8 cellular contexts compared by ENCODE assay signal in genomic region chr1:34866762-34867109, GRCh38. TPM values are rescaled to one million over a fixed set of nuclear protein-coding genes. Genes with fewer than 3 reads are reported as not detected.
DNase-seq lines count a peak whose midpoint lies in the region; ATAC-seq and TF ChIP-seq lines count a peak whose summit lies in the region.

No MANE protein-coding gene starts in this region.

- peak overlapping the region; percentile 74 for H3K4me2 ChIP-seq in HCT116 (ENCODE audit: low read length)

- POLR2A ChIA-PET in A673 (lab: Charles Lee; ENCODE audit: low non-redundant PET) (no interaction called here), HCT116 (lab: Charles Lee) (interaction anchor here (0.7 kb wide), 1 partner anchor 326 kb away, joined by 3 read pairs; the partner anchor contains the start of gene SFPQ)

- H3K9me3 ChIP-seq in A673 (ENCODE audit: low read depth, low read length, poor library complexity, severe bottlenecking) (no peaks in the 10 kb centered on the region), HCT116 (ENCODE audit: control insufficient read depth in 1 of 2, insufficient read depth in 1 of 2, low read depth in 1 of 2, low read length in 2 of 2) (no peaks in the 10 kb centered on the region), mucosa of stomach (ENCODE audit: control insufficient read depth, low read length) (no peaks in the 10 kb centered on the region)

- intact Hi-C loops in A673 (cut with micrococcal nuclease; ENCODE audit: unreplicated experiment) (no loop called here), HCT116 (cut with micrococcal nuclease) (loop anchor here (1.0 kb wide), 1 partner anchor 80 kb away; no protein-coding TSS in a partner anchor)

- RAD21 ChIA-PET in HCT116 (lab: Charles Lee; ENCODE audit: low non-redundant PET in 1 of 2, low total read pairs in 2 of 2, uncharacterized antibody in 2 of 2, unreplicated experiment in 2 of 2): interaction anchor here in 1 of 2 experiments (0.5 kb wide), 1 partner anchor 9 kb away, joined by 3 read pairs; no protein-coding TSS in a partner anchor

- H3K36me3 ChIP-seq in A673 (ENCODE audit: insufficient read depth, low read length, poor library complexity, severe bottlenecking) (no peaks in the 10 kb centered on the region), HCT116 (ENCODE audit: control insufficient read depth in 1 of 2, insufficient read depth in 2 of 2, low read length in 2 of 2) (no peaks in the 10 kb centered on the region), mucosa of stomach (ENCODE audit: control insufficient read depth, insufficient read depth, low read length) (no peaks in the 10 kb centered on the region)

- H4K20me1 ChIP-seq in HCT116 (ENCODE audit: insufficient read depth): no peaks in the 10 kb centered on the region

- no peaks in the 10 kb centered on the region for H3K79me2 ChIP-seq in HCT116 (ENCODE audit: insufficient read depth, low read length)

- no peak for TF ChIP-seq POLR2A in HCT116 (IDR thresholded peaks at IDR 0.05; ENCODE audit: borderline replicate concordance, extremely low read depth, insufficient read depth, insufficient read length)

- H3K4me1 ChIP-seq in A673 (ENCODE audit: insufficient read depth, low read length, poor library complexity, severe bottlenecking): no peaks in the 10 kb centered on the region
- H3K4me1 ChIP-seq in HCT116 (ENCODE audit: control insufficient read depth in 1 of 2, insufficient read depth in 2 of 2, low read length in 2 of 2): peaks cover 0 to 8% of the 10 kb centered on the region in 2 experiments; a peak in 2 of 4 replicates
- H3K4me1 ChIP-seq in mucosa of stomach (ENCODE audit: control insufficient read depth, insufficient read depth, low read length): peaks cover 9% of the 10 kb centered on the region

- in situ Hi-C loops in astrocyte of the spinal cord (cut with HindIII; ENCODE audit: low sequenced_read_pairs): no loop called here

- H3K4me3 ChIP-seq in A673 (ENCODE audit: low read depth, low read length, poor library complexity, severe bottlenecking) (peak overlapping the region; percentile 63), HCT116 (replicated peaks in 1 of 2; ENCODE audit: low read depth in 1 of 2, low read length in 2 of 2) (peak overlapping the region; percentile 28 to 51; a peak in 3 of 4 replicates), astrocyte of the spinal cord (ENCODE audit: low read depth, low read length) (peak overlapping the region; percentile 67), mucosa of stomach (ENCODE audit: low read length) (peak overlapping the region; percentile 63)

- peak overlapping the region; percentile 32 for H2AFZ ChIP-seq in HCT116 (ENCODE audit: low read depth, low read length, poor library complexity, severe bottlenecking)

- peak overlapping the region; percentile 44; the same call in 1 of the 2 replicates for H3K9ac ChIP-seq in HCT116 (ENCODE audit: low read length)
- peak overlapping the region; percentile 84 for H3K9ac ChIP-seq in mucosa of stomach (ENCODE audit: low read length)

- DNase-seq in A673 (ENCODE audit: low spot score): no peak
- DNase-seq in HCT116 (ENCODE audit: low read depth, low spot score): no peak
- no peak for DNase-seq in astrocyte of the spinal cord (ENCODE audit: low read depth, low spot score)
- no peak for DNase-seq in NCI-H82 treated with DMSO at 0.1 percent for 48 hours (lab: John Stamatoyannopoulos, UW; ENCODE audit: unreplicated experiment)
- no peak for DNase-seq in NCI-H2171 treated with DMSO at 0.1 percent for 48 hours (lab: John Stamatoyannopoulos, UW)
- no peak for DNase-seq in DMS53 (lab: John Stamatoyannopoulos, UW)

- CTCF ChIA-PET in A673 (lab: Charles Lee): interaction anchor here (0.6 to 1.0 kb wide), 2 partner anchors 14 to 897 kb away, joined by 3 to 4 read pairs; no protein-coding TSS in a partner anchor
- CTCF ChIA-PET in HCT116 (lab: Charles Lee): interaction anchor here (0.8 to 2.6 kb wide), 7 partner anchors 11 to 80 kb away, joined by 3 to 19 read pairs (median 3); no protein-coding TSS in a partner anchor

- TF ChIP-seq RAD21 in HCT116 (IDR thresholded peaks at IDR 0.05; ENCODE audit: low read depth): no peak

- BruUV-seq in A673 (replicated peaks; lab: Mats Ljungman, UMichigan) (no TSS peak), HCT116 (replicated peaks; lab: Mats Ljungman, UMichigan) (no TSS peak)

- H3K27me3 ChIP-seq in A673 (replicated peaks; ENCODE audit: insufficient read depth, low read depth, low read length, poor library complexity) (peaks cover 7% of the 10 kb centered on the region), HCT116 (ENCODE audit: insufficient read depth, low read length) (peaks cover 7% of the 10 kb centered on the region; the same call in 1 of the 2 replicates), mucosa of stomach (ENCODE audit: control insufficient read depth, insufficient read depth, low read length) (peaks cover 17% of the 10 kb centered on the region)

- no peak overlapping the region for H3K27ac ChIP-seq in A673 (ENCODE audit: low read depth, low read length, poor library complexity, severe bottlenecking)
- H3K27ac ChIP-seq in HCT116 (ENCODE audit: low read depth, low read length): no peak overlapping the region

- TF ChIP-seq CTCF in A673 (conservative IDR thresholded peaks at IDR 0.05; ENCODE audit: low read depth, low read length) (no peak), HCT116 (IDR thresholded peaks at IDR 0.05 in 2 of 3, conservative IDR thresholded peaks at IDR 0.05 in 1 of 3; ENCODE audit: borderline replicate concordance in 1 of 3, insufficient read depth in 1 of 3, low read depth in 2 of 3, low read length in 2 of 3) (no peak), astrocyte of the spinal cord (IDR thresholded peaks at IDR 0.05; ENCODE audit: low read depth, low read length) (no peak)

- no peaks in the 10 kb centered on the region for H3K9me2 ChIP-seq in HCT116 (ENCODE audit: insufficient read depth)

- peak; percentile 54; the same call in 1 of the 2 replicates for ATAC-seq in HCT116
- ATAC-seq in GM21515 (IDR thresholded peaks at IDR 0.05; ENCODE audit: unreplicated experiment): no peak

TF ChIP-seq in HCT116, 20 proteins besides CTCF, POLR2A, EP300 and RAD21 (continues in another document):
- TF ChIP-seq ATF3 (IDR thresholded peaks at IDR 0.05) (no peak), SIN3A (IDR thresholded peaks at IDR 0.05; ENCODE audit: low read depth) (no peak), JUND (IDR thresholded peaks at IDR 0.05) (no peak), REST (IDR thresholded peaks at IDR 0.05; ENCODE audit: low read depth) (no peak), SP1 (IDR thresholded peaks at IDR 0.05; ENCODE audit: low read depth) (no peak), CEBPB (IDR thresholded peaks at IDR 0.05; ENCODE audit: low read depth) (no peak), CBX3 (IDR thresholded peaks at IDR 0.05; ENCODE audit: low read depth) (no peak), SRF (IDR thresholded peaks at IDR 0.05; ENCODE audit: low read depth) (no peak), ZBTB33 (IDR thresholded peaks at IDR 0.05; ENCODE audit: extremely low read depth, insufficient replicate concordance, low read length) (no peak), TCF7L2 (IDR thresholded peaks at IDR 0.05; ENCODE audit: borderline replicate concordance, extremely low read depth, insufficient read depth, insufficient read length) (no peak), ZNF274 (IDR thresholded peaks at IDR 0.05; ENCODE audit: low read depth, low read length) (no peak), EGR1 (IDR thresholded peaks at IDR 0.05; ENCODE audit: low read depth) (no peak), ELF1 (IDR thresholded peaks at IDR 0.05; ENCODE audit: borderline replicate concordance, low read depth) (no peak), POLR2AphosphoS5 (IDR thresholded peaks at IDR 0.05; ENCODE audit: low read depth, low read length) (no peak)

RNA-seq across cellular contexts. Expression of gene SMIM12, which starts 7.2 kb away (rescaled TPM):
- total RNA-seq in A673 (2021): 34.7 and 37.5 TPM in 2 replicates
- total RNA-seq in HCT116 (2021; ENCODE audit: unreplicated experiment): 31.3 TPM
- polyA plus RNA-seq in HCT116 (2012): 23.5 and 27.3 TPM in 2 replicates
